9 cellular contexts compared by ENCODE assay signal in genomic region chr11:36511062-36511461, GRCh38. TPM values are rescaled to one million over a fixed set of nuclear protein-coding genes. Genes with fewer than 3 reads are reported as not detected.
DNase-seq lines count a peak whose midpoint lies in the region; ATAC-seq, FAIRE-seq and TF ChIP-seq lines count a peak whose summit lies in the region.
"Not testable (repeated sequence)": the region's sequence is repeated elsewhere in the genome, so short reads cannot be mapped to it uniquely, and the experiment has no call there.
"Had no signal": no experiment of that assay in that cellular context is flagged by ENCODE, and none has a peak within 500 bp of the region (broad histone marks: within the 10 kb centered on the region; RNA-seq: fewer than 3 reads in every experiment).

No MANE protein-coding gene starts in this region.

- H3K79me2 ChIP-seq in Loucy (ENCODE audit: insufficient read depth, low read length), result peaks cover 29% of the 10 kb centered on the region
- peaks cover 14% of the 10 kb centered on the region for H3K79me2 ChIP-seq in HepG2 (ENCODE audit: insufficient read depth, low read length)

- H3K4me3 Mint-ChIP-seq in CD4-positive, alpha-beta T cell, result peak overlapping the region; percentile 99
- peak overlapping the region; percentile 98 for H3K4me3 Mint-ChIP-seq in activated CD4-positive, alpha-beta T cell treated with anti-CD3 and anti-CD28 coated beads, Interleukin-2, amount 10 ng/mL, durations not matched to agents 24 days and 14 days
- peak overlapping the region; percentile 94 for H3K4me3 Mint-ChIP-seq in activated naive CD8-positive, alpha-beta T cell treated with anti-CD3 and anti-CD28 coated beads, Interleukin-2, amount 50 U/mL, for 24 hours
- H3K4me3 Mint-ChIP-seq in endodermal cell, result peak overlapping the region; percentile 94

- 83 to 91% methylated on average over 1 of the region's 2 CpGs for WGBS in endodermal cell (ENCODE audit: insufficient coverage in 1 of 2, insufficient read length in 1 of 2), 2 experiments
- 70% methylated on average over 2 of the region's 2 CpGs for WGBS in HepG2 (ENCODE audit: low lambda C conversion rate)

- BruUV-seq in HepG2 (replicated peaks; lab: Mats Ljungman, UMichigan), result not testable (repeated sequence)

- H3K4me1 Mint-ChIP-seq in CD4-positive, alpha-beta T cell (ENCODE audit: low read depth), result peaks cover 32% of the 10 kb centered on the region
- peaks cover 11% of the 10 kb centered on the region for H3K4me1 Mint-ChIP-seq in activated CD4-positive, alpha-beta T cell treated with anti-CD3 and anti-CD28 coated beads, Interleukin-2, amount 10 ng/mL, durations not matched to agents 24 days and 14 days
- H3K4me1 Mint-ChIP-seq in activated naive CD8-positive, alpha-beta T cell treated with anti-CD3 and anti-CD28 coated beads, Interleukin-2, amount 50 U/mL, for 24 hours, result peaks cover 22% of the 10 kb centered on the region
- peaks cover 14% of the 10 kb centered on the region for H3K4me1 Mint-ChIP-seq in endodermal cell

- CTCF ChIA-PET in CD4-positive, alpha-beta T cell (lab: Charles Lee), result interaction anchor here (0.7 to 3.3 kb wide), 6 partner anchors 10 to 219 kb away, joined by 3 to 29 read pairs (median 6); no protein-coding TSS in a partner anchor
- CTCF ChIA-PET in HepG2 (lab: Yijun Ruan, JAX; ENCODE audit: low intra/inter-chr PET ratio, low total read pairs), result not testable (repeated sequence)

- intact Hi-C loops in CD4-positive, alpha-beta T cell (cut with DNase I, micrococcal nuclease), result loop anchor here in 1 of 2 experiments (2.0 to 5.0 kb wide), 2 partner anchors 219 to 848 kb away; partner anchors contain the start of gene TRIM44
- intact Hi-C loops in activated CD4-positive, alpha-beta T cell treated with anti-CD3 and anti-CD28 coated beads, Interleukin-2, amount 10 ng/mL, durations not matched to agents 24 days and 14 days (cut with micrococcal nuclease), result loop anchor here (2.0 kb wide), 1 partner anchor 236 kb away; no protein-coding TSS in a partner anchor
- intact Hi-C loops in HepG2 (cut with micrococcal nuclease; ENCODE audit: unreplicated experiment), result loop anchor here (10.0 kb wide), 1 partner anchor 74 kb away; no protein-coding TSS in a partner anchor

- H3K4me2 ChIP-seq in Loucy (ENCODE audit: low read depth, low read length, poor library complexity, severe bottlenecking) (peak overlapping the region; percentile 79), HepG2 (ENCODE audit: low read depth, low read length) (peak overlapping the region; percentile 95)

- peak overlapping the region; percentile 84 for H3K27ac Mint-ChIP-seq in CD4-positive, alpha-beta T cell
- not testable (repeated sequence) for H3K27ac Mint-ChIP-seq in activated CD4-positive, alpha-beta T cell treated with anti-CD3 and anti-CD28 coated beads, Interleukin-2, amount 10 ng/mL, durations not matched to agents 24 days and 14 days; activated naive CD8-positive, alpha-beta T cell treated with anti-CD3 and anti-CD28 coated beads, Interleukin-2, amount 50 U/mL, for 24 hours; endodermal cell

- not testable (repeated sequence) for H3K36me3 ChIP-seq in Loucy (ENCODE audit: insufficient read depth, low read length); endodermal cell (ENCODE audit: control insufficient read depth, insufficient read depth, low read length); HepG2 (replicated peaks in 1 of 2; ENCODE audit: control insufficient read depth in 1 of 2, insufficient read depth in 2 of 2, low read length in 2 of 2); neuron (ENCODE audit: insufficient read depth, low read length); stomach smooth muscle (ENCODE audit: control insufficient read depth in 2 of 2, insufficient read depth in 2 of 2, low read length in 2 of 2)

- H3F3A ChIP-seq in Loucy (ENCODE audit: low read depth), result not testable (repeated sequence)

- H3K9me2 ChIP-seq in Loucy (replicated peaks; ENCODE audit: low read depth, low read length), result not testable (repeated sequence)

- not testable (repeated sequence) for DNase-seq in CD4-positive, alpha-beta T cell; activated naive CD8-positive, alpha-beta T cell treated with anti-CD3 and anti-CD28 coated beads, Interleukin-2, amount 50 U/mL, for 24 hours; endodermal cell; HepG2 (ENCODE audit: low spot score)
- DNase-seq in activated CD4-positive, alpha-beta T cell treated with anti-CD3 and anti-CD28 coated beads, Interleukin-2, amount 10 ng/mL, durations not matched to agents 24 days and 14 days, result peak; percentile 52

- in situ Hi-C loops in HepG2 (cut with HindIII; ENCODE audit: extremely low pct_ligation_motif_present, low pct_unique_long_range_greater_than_20kb), result not testable (repeated sequence)

- not testable (repeated sequence) for H3K9me3 Mint-ChIP-seq in CD4-positive, alpha-beta T cell; activated CD4-positive, alpha-beta T cell treated with anti-CD3 and anti-CD28 coated beads, Interleukin-2, amount 10 ng/mL, durations not matched to agents 24 days and 14 days; activated naive CD8-positive, alpha-beta T cell treated with anti-CD3 and anti-CD28 coated beads, Interleukin-2, amount 50 U/mL, for 24 hours; endodermal cell

- peaks cover 15% of the 10 kb centered on the region for H3K36me3 Mint-ChIP-seq in CD4-positive, alpha-beta T cell (ENCODE audit: low read depth)
- not testable (repeated sequence) for H3K36me3 Mint-ChIP-seq in activated CD4-positive, alpha-beta T cell treated with anti-CD3 and anti-CD28 coated beads, Interleukin-2, amount 10 ng/mL, durations not matched to agents 24 days and 14 days (ENCODE audit: low read depth); activated naive CD8-positive, alpha-beta T cell treated with anti-CD3 and anti-CD28 coated beads, Interleukin-2, amount 50 U/mL, for 24 hours (ENCODE audit: low read depth); endodermal cell (ENCODE audit: low read depth)

- not testable (repeated sequence) for H3K27ac ChIP-seq in CD4-positive, alpha-beta T cell (ENCODE audit: low read depth, low read length); endodermal cell (ENCODE audit: low read depth, low read length); HepG2 (ENCODE audit: extremely low read length, insufficient read depth, low read length); stomach smooth muscle (ENCODE audit: low read length)

- H2AFZ ChIP-seq in Loucy (ENCODE audit: low read length) (peak overlapping the region; percentile 97; the same call in 1 of the 2 replicates), HepG2 (ENCODE audit: low read length) (peak overlapping the region; percentile 97), neuron (ENCODE audit: low read depth, low read length) (peak overlapping the region; percentile 88)

- TF ChIP-seq EP300 in HepG2 (IDR thresholded peaks at IDR 0.05; ENCODE audit: low read depth in 2 of 2, low read length in 2 of 2); HepG2 (CRISPR knock-in tag; IDR thresholded peaks at IDR 0.05; ENCODE audit: borderline replicate concordance): not testable (repeated sequence)

- not testable (repeated sequence) for H3K27me3 ChIP-seq in CD4-positive, alpha-beta T cell (ENCODE audit: control insufficient read depth, insufficient read depth, low read length); Loucy (ENCODE audit: insufficient read depth, low read length, poor library complexity, severe bottlenecking); HepG2 (ENCODE audit: control insufficient read depth in 1 of 2, insufficient read depth in 2 of 2, low read length in 2 of 2); neuron (ENCODE audit: insufficient read depth, low read length); stomach smooth muscle (ENCODE audit: control insufficient read depth in 1 of 2, insufficient read depth in 2 of 2, low read length in 2 of 2)
- H3K27me3 ChIP-seq in endodermal cell (ENCODE audit: control insufficient read depth, insufficient read depth, low read length, poor library complexity, severe bottlenecking), result peaks cover 32% of the 10 kb centered on the region

- peaks cover 31% of the 10 kb centered on the region for H3K4me1 ChIP-seq in Loucy (ENCODE audit: insufficient read depth, low read length, poor library complexity, severe bottlenecking)
- not testable (repeated sequence) for H3K4me1 ChIP-seq in endodermal cell (ENCODE audit: control insufficient read depth, insufficient read depth, low read length); stomach smooth muscle (ENCODE audit: control insufficient read depth, insufficient read depth, low read length)
- H3K4me1 ChIP-seq in HepG2 (ENCODE audit: insufficient read depth, low read length), result peaks cover 32% of the 10 kb centered on the region
- peaks cover 17% of the 10 kb centered on the region for H3K4me1 ChIP-seq in neuron (ENCODE audit: insufficient read depth, low read length)

- ATAC-seq in CD4-positive, alpha-beta T cell (ENCODE audit: poor library complexity); activated naive CD8-positive, alpha-beta T cell treated with anti-CD3 and anti-CD28 coated beads, Interleukin-2, amount 50 U/mL, for 24 hours; HepG2: not testable (repeated sequence)

- not testable (repeated sequence) for TF ChIP-seq RAD21 in HepG2 (CRISPR knock-in tag; IDR thresholded peaks at IDR 0.05)

- POLR2A ChIA-PET in CD4-positive, alpha-beta T cell (lab: Charles Lee), result interaction anchor here (1.4 to 2.6 kb wide), 2 partner anchors 219 to 221 kb away, joined by 4 to 6 read pairs; partner anchors contain the start of gene COMMD9
- POLR2A ChIA-PET in HepG2 (lab: Yijun Ruan, JAX), result interaction anchor here (1.1 kb wide), 1 partner anchor 18 kb away, joined by 3 read pairs; no protein-coding TSS in a partner anchor

- not testable (repeated sequence) for TF ChIP-seq CTCF in CD4-positive, alpha-beta T cell (IDR thresholded peaks at IDR 0.05); Loucy (conservative IDR thresholded peaks at IDR 0.05; ENCODE audit: low read length); endodermal cell (conservative IDR thresholded peaks at IDR 0.05); HepG2 (CRISPR knock-in tag; IDR thresholded peaks at IDR 0.05)

- H3K9ac ChIP-seq in Loucy (ENCODE audit: low read depth, low read length, poor library complexity, severe bottlenecking) (peak overlapping the region; percentile 13), stomach smooth muscle (ENCODE audit: low read length in 2 of 2) (peak overlapping the region in 1 of 2 donors; percentile 92)
- not testable (repeated sequence) for H3K9ac ChIP-seq in endodermal cell (ENCODE audit: extremely low read depth, low read length, poor library complexity, severe bottlenecking); HepG2 (ENCODE audit: insufficient read depth, low read depth, low read length)

- FAIRE-seq in HepG2 (lab: Jason Lieb, UNC), result not testable (repeated sequence)

- H3K4me3 ChIP-seq in Loucy (ENCODE audit: low read length, poor library complexity, severe bottlenecking) (peak overlapping the region; percentile 80), HepG2 (replicated peaks in 1 of 3; ENCODE audit: insufficient read depth in 1 of 3, low read depth in 2 of 3, low read length in 3 of 3) (peak overlapping the region in 2 of 3 experiments; percentile 97; a peak in 3 of 6 replicates), neuron (ENCODE audit: low read length) (peak overlapping the region; percentile 77), stomach smooth muscle (ENCODE audit: low read length in 2 of 2) (peak overlapping the region; percentile 95 to 96)
- not testable (repeated sequence) for H3K4me3 ChIP-seq in endodermal cell (ENCODE audit: low read length)

- peaks cover 24% of the 10 kb centered on the region for H4K20me1 ChIP-seq in Loucy (ENCODE audit: insufficient read depth, low read length, poor library complexity, severe bottlenecking)
- not testable (repeated sequence) for H4K20me1 ChIP-seq in HepG2 (ENCODE audit: insufficient read depth, low read length)

- not testable (repeated sequence) for TF ChIP-seq POLR2A in HepG2 (IDR thresholded peaks at IDR 0.05; ENCODE audit: insufficient read depth in 1 of 2, low read depth in 2 of 2, low read length in 2 of 2)

- H3K27me3 Mint-ChIP-seq in CD4-positive, alpha-beta T cell, result peaks cover 16% of the 10 kb centered on the region
- peaks cover 28% of the 10 kb centered on the region for H3K27me3 Mint-ChIP-seq in activated CD4-positive, alpha-beta T cell treated with anti-CD3 and anti-CD28 coated beads, Interleukin-2, amount 10 ng/mL, durations not matched to agents 24 days and 14 days
- H3K27me3 Mint-ChIP-seq in activated naive CD8-positive, alpha-beta T cell treated with anti-CD3 and anti-CD28 coated beads, Interleukin-2, amount 50 U/mL, for 24 hours, result not testable (repeated sequence)
- peaks cover 30% of the 10 kb centered on the region for H3K27me3 Mint-ChIP-seq in endodermal cell (ENCODE audit: insufficient read depth)

- not testable (repeated sequence) for H3K9me3 ChIP-seq in CD4-positive, alpha-beta T cell (ENCODE audit: control insufficient read depth, low read length); Loucy (ENCODE audit: insufficient read depth, low read depth, low read length); endodermal cell (ENCODE audit: control insufficient read depth, low read length); HepG2 (ENCODE audit: low read length); neuron (ENCODE audit: low read length); stomach smooth muscle (ENCODE audit: control insufficient read depth in 2 of 2, low read length in 2 of 2)

RNA-seq across cellular contexts. Expression of gene TRAF6, which starts 1.0 kb away (rescaled TPM):
- 10 to 100 TPM; 27.9 to 29.0 TPM for total RNA-seq in CD4-positive, alpha-beta T cell
- 10.9 and 11.5 TPM in 2 replicates for total RNA-seq in activated CD4-positive, alpha-beta T cell treated with anti-CD3 and anti-CD28 coated beads, Interleukin-2, amount 10 ng/mL, durations not matched to agents 24 days and 14 days
- total RNA-seq in endodermal cell (10 to 100 TPM; 10.0 to 11.4 TPM), HepG2 (2016; rRNA removed; fragmentation: Illumina TruSeq; extraction: Trizol) (5.9 and 6.5 TPM in 2 replicates)
- 11.5 TPM for polyA plus RNA-seq in endodermal cell (2013, experiment 1 of 2)
- polyA plus RNA-seq in endodermal cell (2013, experiment 2 of 2), result 10.3 TPM
- total RNA-seq in HepG2 (2016; cell fraction: cytosol; rRNA removed; fragmentation: Illumina TruSeq; extraction: Trizol; ENCODE audit: low read depth), result 0.97 and 1.5 TPM in 2 replicates
- 6.1 and 8.4 TPM in 2 replicates for total RNA-seq in HepG2 (2016; cell fraction: insoluble cytoplasmic fraction; rRNA removed; fragmentation: Illumina TruSeq; extraction: Trizol)
- 2.9 and 3.1 TPM in 2 replicates for total RNA-seq in HepG2 (2016; cell fraction: membrane; rRNA removed; fragmentation: Illumina TruSeq; extraction: Trizol)
- 7.3 and 7.7 TPM in 2 replicates for total RNA-seq in HepG2 (2016; cell fraction: nucleus; rRNA removed; fragmentation: Illumina TruSeq; extraction: Trizol)
- polyA plus RNA-seq in HepG2 (2011; rRNA removed), result 3.3 and 3.8 TPM in 2 replicates
- polyA plus RNA-seq in HepG2 (2011; cell fraction: cytosol; rRNA removed), result 1.7 and 3.2 TPM in 2 replicates
- polyA plus RNA-seq in HepG2 (2011; cell fraction: nucleus; rRNA removed), result 3.8 and 4.1 TPM in 2 replicates
- polyA plus RNA-seq in HepG2 (2012), result 3.3 and 3.7 TPM in 2 replicates
- polyA plus RNA-seq in HepG2 (2016; cell fraction: cytosol; fragmentation: Illumina TruSeq; extraction: Trizol; ENCODE audit: low read depth), result 0.31 and 0.53 TPM in 2 replicates
- polyA plus RNA-seq in HepG2 (2016; cell fraction: insoluble cytoplasmic fraction; fragmentation: Illumina TruSeq; extraction: Trizol; ENCODE audit: low read depth), result 5.9 and 6.0 TPM in 2 replicates
- polyA plus RNA-seq in HepG2 (2016; cell fraction: membrane; fragmentation: Illumina TruSeq; extraction: Trizol; ENCODE audit: low read depth), result 0.86 and 0.92 TPM in 2 replicates
- polyA plus RNA-seq in HepG2 (2016; cell fraction: nucleus; fragmentation: Illumina TruSeq; extraction: Trizol; ENCODE audit: insufficient read depth, low read depth), result 7.2 and 8.1 TPM in 2 replicates
- 6.7 and 13.1 TPM in 2 replicates for polyA minus RNA-seq in HepG2 (2011; rRNA and poly(A)+ RNA removed; ENCODE audit: low replicate concordance)
- 2.2 and 4.3 TPM in 2 replicates for polyA minus RNA-seq in HepG2 (2011; cell fraction: cytosol; rRNA and poly(A)+ RNA removed)
- polyA minus RNA-seq in HepG2 (2011; cell fraction: nucleus; rRNA and poly(A)+ RNA removed), result 15.3 and 18.3 TPM in 2 replicates

RNA-seq across cellular contexts. Expression of gene RAG1, which starts 56.7 kb away (rescaled TPM):
- under 1 TPM in 1 of 2 experiments, not detected in 1; 0.22 TPM for total RNA-seq in CD4-positive, alpha-beta T cell
- 0.14 TPM in 1 of 2 replicates, not detected in the other for total RNA-seq in activated CD4-positive, alpha-beta T cell treated with anti-CD3 and anti-CD28 coated beads, Interleukin-2, amount 10 ng/mL, durations not matched to agents 24 days and 14 days
- total RNA-seq in endodermal cell (under 1 TPM; 0.42 to 0.86 TPM), HepG2 (2016; rRNA removed; fragmentation: Illumina TruSeq; extraction: Trizol) (0.14 and 0.15 TPM in 2 replicates)
- polyA plus RNA-seq in endodermal cell (2013, experiment 1 of 2), result 0.57 TPM
- polyA plus RNA-seq in endodermal cell (2013, experiment 2 of 2), result 0.70 TPM
- not detected in 2 replicates for total RNA-seq in HepG2 (2016; cell fraction: cytosol; rRNA removed; fragmentation: Illumina TruSeq; extraction: Trizol; ENCODE audit: low read depth)
- total RNA-seq in HepG2 (2016; cell fraction: insoluble cytoplasmic fraction; rRNA removed; fragmentation: Illumina TruSeq; extraction: Trizol), result 0.02 and 0.10 TPM in 2 replicates
- total RNA-seq in HepG2 (2016; cell fraction: membrane; rRNA removed; fragmentation: Illumina TruSeq; extraction: Trizol), result 0.22 TPM in 1 of 2 replicates, not detected in the other
- total RNA-seq in HepG2 (2016; cell fraction: nucleus; rRNA removed; fragmentation: Illumina TruSeq; extraction: Trizol), result 0.06 TPM in 1 of 2 replicates, not detected in the other
- polyA plus RNA-seq in HepG2 (2011; rRNA removed), result 0.01 and 0.11 TPM in 2 replicates
- 0.01 and 0.04 TPM in 2 replicates for polyA plus RNA-seq in HepG2 (2011; cell fraction: cytosol; rRNA removed)
- polyA plus RNA-seq in HepG2 (2011; cell fraction: nucleus; rRNA removed), result 0.05 and 0.06 TPM in 2 replicates
- polyA plus RNA-seq in HepG2 (2012), result 0.19 and 0.23 TPM in 2 replicates
- polyA plus RNA-seq in HepG2 (2016; cell fraction: cytosol; fragmentation: Illumina TruSeq; extraction: Trizol; ENCODE audit: low read depth), result not detected in 2 replicates
- 0.24 and 0.28 TPM in 2 replicates for polyA plus RNA-seq in HepG2 (2016; cell fraction: insoluble cytoplasmic fraction; fragmentation: Illumina TruSeq; extraction: Trizol; ENCODE audit: low read depth)
- 0.02 TPM in 1 of 2 replicates, not detected in the other for polyA plus RNA-seq in HepG2 (2016; cell fraction: membrane; fragmentation: Illumina TruSeq; extraction: Trizol; ENCODE audit: low read depth)
- polyA plus RNA-seq in HepG2 (2016; cell fraction: nucleus; fragmentation: Illumina TruSeq; extraction: Trizol; ENCODE audit: insufficient read depth, low read depth), result 0.11 TPM in 1 of 2 replicates, not detected in the other
- 0.02 TPM in 1 of 2 replicates, not detected in the other for polyA minus RNA-seq in HepG2 (2011; rRNA and poly(A)+ RNA removed; ENCODE audit: low replicate concordance)
- not detected in 2 replicates for polyA minus RNA-seq in HepG2 (2011; cell fraction: cytosol; rRNA and poly(A)+ RNA removed)
- polyA minus RNA-seq in HepG2 (2011; cell fraction: nucleus; rRNA and poly(A)+ RNA removed), result 0.90 TPM in 1 of 2 replicates, not detected in the other
- total RNA-seq: G401 had no signal
